ENCODE assay signal across 1 cellular context in genomic region chr11:14642873-14643696, GRCh38.
TF ChIP-seq lines count a peak whose summit lies in the region.

No MANE protein-coding gene starts in this region.

TF ChIP-seq in HepG2, 621 proteins besides CTCF, POLR2A, EP300 and RAD21 (continued from another document and continues in another):
- no peak for TF ChIP-seq ZBTB40 (IDR thresholded peaks at IDR 0.05)
- TF ChIP-seq ZBTB40 (CRISPR knock-in tag; IDR thresholded peaks at IDR 0.05) = peak; percentile 75
- no peak for TF ChIP-seq CCDC6 (CRISPR knock-in tag; IDR thresholded peaks at IDR 0.05)
- TF ChIP-seq ZNF281 (CRISPR knock-in tag; IDR thresholded peaks at IDR 0.05; ENCODE audit: borderline replicate concordance) = peak; percentile 56; the same call in 1 of the 2 replicates
- no peak for TF ChIP-seq MED8 (CRISPR knock-in tag; IDR thresholded peaks at IDR 0.05; ENCODE audit: insufficient replicate concordance)
- TF ChIP-seq KDM5A (IDR thresholded peaks at IDR 0.05; ENCODE audit: borderline replicate concordance, low read length) = no peak
- TF ChIP-seq ZNF713 (CRISPR knock-in tag; IDR thresholded peaks at IDR 0.05) = no peak
- peak; percentile 85 for TF ChIP-seq MAX (IDR thresholded peaks at IDR 0.05)
- no peak for TF ChIP-seq E2F2 (CRISPR knock-in tag; IDR thresholded peaks at IDR 0.05; ENCODE audit: borderline replicate concordance)
- TF ChIP-seq ZSCAN9 (CRISPR knock-in tag; IDR thresholded peaks at IDR 0.05; ENCODE audit: borderline replicate concordance) = no peak
- TF ChIP-seq ZNF629 (CRISPR knock-in tag; conservative IDR thresholded peaks at IDR 0.05) = 0 out of 2 replicates have a peak, but pooled peaks have one; percentile 16
- peak; percentile 86; the same call in 1 of the 2 replicates for TF ChIP-seq REL (CRISPR knock-in tag; conservative IDR thresholded peaks at IDR 0.05)
- TF ChIP-seq ASH2L (IDR thresholded peaks at IDR 0.05; ENCODE audit: insufficient read length, low read depth, low read length) = peak; percentile 9
- TF ChIP-seq ZNF569 (CRISPR knock-in tag; IDR thresholded peaks at IDR 0.05; ENCODE audit: borderline replicate concordance) = no peak
- TF ChIP-seq SIN3B (IDR thresholded peaks at IDR 0.05; ENCODE audit: low read length) = no peak
- TF ChIP-seq PTBP1 (IDR thresholded peaks at IDR 0.05; ENCODE audit: low read depth, low read length, poor library complexity, severe bottlenecking) = peak; percentile 2
- no peak for TF ChIP-seq ZFP62 (CRISPR knock-in tag; IDR thresholded peaks at IDR 0.05)
- 0 out of 2 replicates have a peak, but pooled peaks have one; percentile 13 for TF ChIP-seq TBX2 (CRISPR knock-in tag; IDR thresholded peaks at IDR 0.05; ENCODE audit: borderline replicate concordance)
- TF ChIP-seq NR0B2 (CRISPR knock-in tag; IDR thresholded peaks at IDR 0.05) = peak; percentile 93
- no peak for TF ChIP-seq ZNF644 (CRISPR knock-in tag; IDR thresholded peaks at IDR 0.05; ENCODE audit: low read depth)
- peak; percentile 27; the same call in 1 of the 2 replicates for TF ChIP-seq PRDM15 (CRISPR knock-in tag; IDR thresholded peaks at IDR 0.05)
- TF ChIP-seq E2F5 (CRISPR knock-in tag; conservative IDR thresholded peaks at IDR 0.05) = 0 out of 2 replicates have a peak, but pooled peaks have one; percentile 43
- peak; percentile 62; the same call in 1 of the 2 replicates for TF ChIP-seq CENPBD1 (CRISPR knock-in tag; IDR thresholded peaks at IDR 0.05; ENCODE audit: borderline replicate concordance, low read depth)
- TF ChIP-seq TMF1 (CRISPR knock-in tag; IDR thresholded peaks at IDR 0.05; ENCODE audit: low read depth) = 0 out of 2 replicates have a peak, but pooled peaks have one; percentile 43
- TF ChIP-seq CAMTA2 (CRISPR knock-in tag; IDR thresholded peaks at IDR 0.05; ENCODE audit: borderline replicate concordance) = no peak
- TF ChIP-seq ZNF687 (CRISPR knock-in tag; IDR thresholded peaks at IDR 0.05) = peak; percentile 93
- peak; percentile 67; the same call in 1 of the 2 replicates for TF ChIP-seq MLX (CRISPR knock-in tag; IDR thresholded peaks at IDR 0.05)
- TF ChIP-seq ZNF879 (CRISPR knock-in tag; IDR thresholded peaks at IDR 0.05) = peak; percentile 94
- no peak for TF ChIP-seq HNF4G (IDR thresholded peaks at IDR 0.05; ENCODE audit: borderline replicate concordance, low read depth, low read length)
- TF ChIP-seq HNF4G (CRISPR knock-in tag; IDR thresholded peaks at IDR 0.05; ENCODE audit: borderline replicate concordance, low read depth) = no peak
